10 cellular contexts compared by ENCODE assay signal in the genomic region with DNA sequence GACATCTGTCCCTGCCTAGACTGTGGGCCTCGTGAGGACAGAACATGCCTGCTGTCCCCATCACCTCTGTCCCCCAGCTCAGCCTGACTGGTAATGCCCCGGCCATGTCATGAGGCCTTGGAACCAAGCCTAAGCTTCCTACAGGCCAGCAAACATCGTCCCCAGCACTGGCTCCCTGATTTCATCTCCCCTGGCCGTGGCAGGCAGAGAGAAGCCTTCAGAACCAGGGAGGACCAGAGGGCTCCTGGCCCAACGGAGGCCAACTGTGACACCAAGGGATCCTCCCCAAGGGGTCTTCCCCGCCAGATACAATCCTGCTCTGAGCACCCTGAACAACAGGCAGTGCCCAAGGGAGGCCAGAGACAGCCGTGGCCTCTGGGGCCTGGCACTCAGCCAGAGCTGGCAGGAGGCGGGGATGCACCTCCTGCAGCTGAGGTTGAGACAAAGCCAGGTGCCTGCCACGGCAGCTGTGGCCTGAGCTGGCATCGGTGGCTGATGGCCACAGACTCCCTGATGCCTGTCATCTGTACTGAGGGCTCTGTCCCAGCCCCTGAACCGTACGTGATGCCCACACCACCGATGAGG. TPM values are rescaled to one million over a fixed set of nuclear protein-coding genes. Genes with fewer than 3 reads are reported as not detected.
DNase-seq lines count a peak whose midpoint lies in the region; ATAC-seq and TF ChIP-seq lines count a peak whose summit lies in the region.
"Had no signal": no experiment of that assay in that cellular context is flagged by ENCODE, and none has a peak within 500 bp of the region (broad histone marks: within the 10 kb centered on the region; RNA-seq: fewer than 3 reads in every experiment).

No MANE protein-coding gene starts in this region.

- no peaks in the 10 kb centered on the region for H3K27me3 ChIP-seq in dorsolateral prefrontal cortex
- H3K27me3 ChIP-seq in sigmoid colon, result no peaks in the 10 kb centered on the region
- no peaks in the 10 kb centered on the region for H3K27me3 ChIP-seq in hepatocyte

- DNase-seq in NCI-H1436 (lab: John Stamatoyannopoulos, UW) (peak; percentile 61), NCI-H1436 treated with DMSO at 0.1 percent for 48 hours (lab: John Stamatoyannopoulos, UW) (no peak), NCI-H2196 (lab: John Stamatoyannopoulos, UW; ENCODE audit: unreplicated experiment) (peak; percentile 82), dorsolateral prefrontal cortex (peak in 6 of 10 donors; percentile 14 to 45 (median 37)), sigmoid colon (peak; percentile 58), hepatocyte (ENCODE audit: low spot score) (no peak)
- DNase-seq: activated CD4-positive, alpha-beta T cell treated with anti-CD3 and anti-CD28 coated beads for 48 hours had no signal

- H3K9me3 ChIP-seq in sigmoid colon (no peaks in the 10 kb centered on the region), hepatocyte (ENCODE audit: low read depth) (no peaks in the 10 kb centered on the region)
- H3K9me3 ChIP-seq: tibial artery had no signal

- no peaks in the 10 kb centered on the region for H4K20me1 ChIP-seq in hepatocyte (ENCODE audit: insufficient read depth, poor library complexity, severe bottlenecking)

- no peak for ATAC-seq in GM18907 (IDR thresholded peaks at IDR 0.05; ENCODE audit: unreplicated experiment)
- ATAC-seq in HG02973 (IDR thresholded peaks at IDR 0.05; ENCODE audit: unreplicated experiment), result no peak

- 37 to 56% methylated on average over 13 of the region's 13 CpGs for WGBS in sigmoid colon, 2 donors
- 83% methylated on average over 13 of the region's 13 CpGs for WGBS in hepatocyte (ENCODE audit: low lambda C conversion rate, missing lambda C conversion rate)

- no peak overlapping the region for H3K4me2 ChIP-seq in hepatocyte

- intact Hi-C loops in dorsolateral prefrontal cortex (cut with DNase I) (no loop called here), sigmoid colon (cut with DNase I) (no loop called here)

- H2AFZ ChIP-seq in hepatocyte, result no peak overlapping the region

- H3K27ac ChIP-seq in dorsolateral prefrontal cortex, result peak overlapping the region in 24 of 59 donors; percentile 1 to 69 (median 34)
- H3K27ac ChIP-seq in sigmoid colon, result no peak overlapping the region
- H3K27ac ChIP-seq in hepatocyte, result no peak overlapping the region
- H3K27ac ChIP-seq: tibial artery had no signal

- H3K9me2 ChIP-seq in hepatocyte (replicated peaks; ENCODE audit: insufficient read depth), result no peaks in the 10 kb centered on the region

- no peak for TF ChIP-seq CTCF in dorsolateral prefrontal cortex (IDR thresholded peaks at IDR 0.05 in 54 of 56, conservative IDR thresholded peaks at IDR 0.05 in 2 of 56; ENCODE audit: low read depth in 1 of 56, partially characterized antibody in 56 of 56)
- TF ChIP-seq CTCF in sigmoid colon (IDR thresholded peaks at IDR 0.05), result no peak
- no peak for TF ChIP-seq CTCF in hepatocyte (IDR thresholded peaks at IDR 0.05; ENCODE audit: poor library complexity)

- TF ChIP-seq EP300 in sigmoid colon (IDR thresholded peaks at IDR 0.05), result no peak

- no peaks in the 10 kb centered on the region for H3K79me2 ChIP-seq in hepatocyte

- no peak for TF ChIP-seq POLR2A in sigmoid colon (IDR thresholded peaks at IDR 0.05)

- H3K36me3 ChIP-seq in sigmoid colon (no peaks in the 10 kb centered on the region), hepatocyte (replicated peaks; ENCODE audit: insufficient read depth, low read depth) (no peaks in the 10 kb centered on the region)
- H3K36me3 ChIP-seq: tibial artery had no signal

- H3K4me1 ChIP-seq in sigmoid colon (no peaks in the 10 kb centered on the region), hepatocyte (ENCODE audit: insufficient read depth) (no peaks in the 10 kb centered on the region)
- H3K4me1 ChIP-seq: tibial artery had no signal

- H3K4me3 ChIP-seq in dorsolateral prefrontal cortex (no peak overlapping the region), sigmoid colon (no peak overlapping the region), hepatocyte (no peak overlapping the region)
- H3K4me3 ChIP-seq: tibial artery had no signal

RNA-seq across cellular contexts. Expression of gene NPHP4, which starts 9.9 kb away (rescaled TPM):
- total RNA-seq in dorsolateral prefrontal cortex, result 10 to 100 TPM; 19.7 to 55.4 (median 34.0) TPM
- 10 to 100 TPM in 2 of 4 donors, 1 to 10 TPM in 2; 4.9 to 12.2 (median 8.8) TPM for total RNA-seq in sigmoid colon
- polyA plus RNA-seq in sigmoid colon, result 1 to 10 TPM in 2 of 3 donors, under 1 TPM in 1; 0.60 to 6.3 (median 1.2) TPM
- total RNA-seq in hepatocyte, result 5.4 and 6.0 TPM in 2 replicates
- 5.6 and 6.7 TPM in 2 replicates for polyA plus RNA-seq in hepatocyte

RNA-seq across cellular contexts. Expression of gene KCNAB2, which starts 43.6 kb away (rescaled TPM):
- 100 to 1,000 TPM in 119 of 120 experiments, 10 to 100 TPM in 1; 82.3 to 377 (median 285) TPM for total RNA-seq in dorsolateral prefrontal cortex
- 1 to 10 TPM; 6.8 to 9.0 (median 7.7) TPM for total RNA-seq in sigmoid colon
- 10 to 100 TPM in 1 of 3 donors, 1 to 10 TPM in 2; 3.0 to 23.5 (median 4.9) TPM for polyA plus RNA-seq in sigmoid colon
- 3.5 and 3.7 TPM in 2 replicates for total RNA-seq in hepatocyte
- 3.1 and 7.4 TPM in 2 replicates for polyA plus RNA-seq in hepatocyte

Comparison
In these comparisons a context has a peak if more than half of its experiments do, and no peak if none do; other contexts are left out.
1. DNase-seq: peak in NCI-H1436 (single experiment), NCI-H2196 (single experiment), dorsolateral prefrontal cortex (6 of 10) and sigmoid colon (single experiment); none in NCI-H1436 treated with DMSO at 0.1 percent for 48 hours (single experiment) and hepatocyte (single experiment).
2. RNA of gene KCNAB2, which starts 43.6 kb away (total RNA-seq): 82.3 to 377 TPM in dorsolateral prefrontal cortex; 6.8 to 9.0 TPM in sigmoid colon and 3.5 to 3.7 TPM in hepatocyte; every median in the first group is over 4 times any median in the second.